ENCODE assay signal across 1 cellular context in genomic region chr2:96800762-96801463, GRCh38.
TF ChIP-seq lines count a peak whose summit lies in the region.

No MANE protein-coding gene starts in this region.

TF ChIP-seq in HepG2, 621 proteins besides CTCF, POLR2A, EP300 and RAD21 (continued from another document and continues in another):
- TF ChIP-seq ZNF609 (CRISPR knock-in tag; IDR thresholded peaks at IDR 0.05; ENCODE audit: borderline replicate concordance), result 0 out of 2 replicates have a peak, but pooled peaks have one; percentile 28
- TF ChIP-seq ZNF850 (CRISPR knock-in tag; conservative IDR thresholded peaks at IDR 0.05), result no peak
- peak; percentile 14; the same call in 1 of the 2 replicates for TF ChIP-seq TBX2 (CRISPR knock-in tag; IDR thresholded peaks at IDR 0.05; ENCODE audit: borderline replicate concordance)
- TF ChIP-seq SAFB2 (CRISPR knock-in tag; IDR thresholded peaks at IDR 0.05; ENCODE audit: borderline replicate concordance, low read depth), result no peak
- TF ChIP-seq RBM39 (IDR thresholded peaks at IDR 0.05; ENCODE audit: low read depth, low read length, poor library complexity, severe bottlenecking), result no peak
- TF ChIP-seq ZBTB49 (CRISPR knock-in tag; IDR thresholded peaks at IDR 0.05; ENCODE audit: borderline replicate concordance), result no peak
- peak; percentile 48; the same call in 1 of the 2 replicates for TF ChIP-seq ZFX (CRISPR knock-in tag; IDR thresholded peaks at IDR 0.05; ENCODE audit: low read depth)
- TF ChIP-seq NR1H2 (CRISPR knock-in tag; IDR thresholded peaks at IDR 0.05; ENCODE audit: borderline replicate concordance, low read depth), result no peak
- TF ChIP-seq TFAP4 (IDR thresholded peaks at IDR 0.05; ENCODE audit: borderline replicate concordance, low read depth), result peak; percentile 84; the same call in 1 of the 2 replicates
- no peak for TF ChIP-seq TRIM24 (CRISPR knock-in tag; IDR thresholded peaks at IDR 0.05)
- no peak for TF ChIP-seq ZBTB3 (CRISPR knock-in tag; IDR thresholded peaks at IDR 0.05; ENCODE audit: borderline replicate concordance, low read depth)
- TF ChIP-seq KDM4B (CRISPR knock-in tag; IDR thresholded peaks at IDR 0.05), result no peak
- no peak for TF ChIP-seq HMGXB3 (CRISPR knock-in tag; IDR thresholded peaks at IDR 0.05; ENCODE audit: borderline replicate concordance)
- TF ChIP-seq SUZ12 (IDR thresholded peaks at IDR 0.05; ENCODE audit: low read depth, low read length), result no peak
- TF ChIP-seq ISL2 (CRISPR knock-in tag; IDR thresholded peaks at IDR 0.05), result no peak
- no peak for TF ChIP-seq ZNF672 (CRISPR knock-in tag; IDR thresholded peaks at IDR 0.05)
- TF ChIP-seq ZNF337 (CRISPR knock-in tag; IDR thresholded peaks at IDR 0.05; ENCODE audit: borderline replicate concordance, low read depth), result no peak
- TF ChIP-seq NCOA5 (CRISPR knock-in tag; IDR thresholded peaks at IDR 0.05), result no peak
- TF ChIP-seq RNF2 (conservative IDR thresholded peaks at IDR 0.05; ENCODE audit: low read depth), result no peak
- no peak for TF ChIP-seq CREB3 (CRISPR knock-in tag; IDR thresholded peaks at IDR 0.05)
- no peak for TF ChIP-seq MTA3 (CRISPR knock-in tag; IDR thresholded peaks at IDR 0.05)
- TF ChIP-seq ZBTB26 (CRISPR knock-in tag; IDR thresholded peaks at IDR 0.05; ENCODE audit: borderline replicate concordance), result peak; percentile 67; the same call in 1 of the 2 replicates
- TF ChIP-seq CSRNP2 (CRISPR knock-in tag; conservative IDR thresholded peaks at IDR 0.05; ENCODE audit: low read depth), result no peak
- TF ChIP-seq THAP9 (CRISPR knock-in tag; IDR thresholded peaks at IDR 0.05; ENCODE audit: borderline replicate concordance), result peak; percentile 46; the same call in 1 of the 2 replicates
- no peak for TF ChIP-seq POLR2G (IDR thresholded peaks at IDR 0.05; ENCODE audit: low read depth, low read length)
- TF ChIP-seq ZNF138 (CRISPR knock-in tag; IDR thresholded peaks at IDR 0.05; ENCODE audit: low read depth), result no peak
- TF ChIP-seq JUNB (CRISPR knock-in tag; IDR thresholded peaks at IDR 0.05; ENCODE audit: borderline replicate concordance), result no peak
- no peak for TF ChIP-seq THYN1 (CRISPR knock-in tag; IDR thresholded peaks at IDR 0.05; ENCODE audit: borderline replicate concordance, low read depth)
- 0 out of 2 replicates have a peak, but pooled peaks have one; percentile 47 for TF ChIP-seq HDAC2 (CRISPR knock-in tag; IDR thresholded peaks at IDR 0.05)
- no peak for TF ChIP-seq ZNF12 (CRISPR knock-in tag; IDR thresholded peaks at IDR 0.05)
- TF ChIP-seq ZNF224 (CRISPR knock-in tag; IDR thresholded peaks at IDR 0.05), result no peak
- TF ChIP-seq BORCS8-MEF2B (CRISPR knock-in tag; IDR thresholded peaks at IDR 0.05), result no peak; the same call in 1 of the 2 replicates
- peak; percentile 33; the same call in 1 of the 2 replicates for TF ChIP-seq HOXA3 (CRISPR knock-in tag; IDR thresholded peaks at IDR 0.05)
- TF ChIP-seq PAX8 (CRISPR knock-in tag; IDR thresholded peaks at IDR 0.05; ENCODE audit: borderline replicate concordance), result peak; percentile 55; the same call in 1 of the 2 replicates
- TF ChIP-seq ZBTB39 (CRISPR knock-in tag; IDR thresholded peaks at IDR 0.05), result no peak
